Comparison of ENCODE assay signal across 1 cellular context in genomic region chr3:170701696-170702678, GRCh38.
TF ChIP-seq lines count a peak whose summit lies in the region.

No MANE protein-coding gene starts in this region.

TF ChIP-seq in IMR-90, 13 proteins besides CTCF, POLR2A, EP300 and RAD21 (continued from another document):
- TF ChIP-seq ELK1 (IDR thresholded peaks at IDR 0.05; ENCODE audit: borderline replicate concordance, low read depth, low read length): no peak
- TF ChIP-seq MAFK (IDR thresholded peaks at IDR 0.05; ENCODE audit: low read depth, low read length): no peak
- TF ChIP-seq MXI1 (IDR thresholded peaks at IDR 0.05; ENCODE audit: borderline replicate concordance, low read depth, low read length): no peak
- TF ChIP-seq CHD1 (IDR thresholded peaks at IDR 0.05; ENCODE audit: low read depth, low read length): no peak
- TF ChIP-seq USF2 (IDR thresholded peaks at IDR 0.05; ENCODE audit: low read depth, low read length): no peak
- no peak for TF ChIP-seq MAZ (IDR thresholded peaks at IDR 0.05; ENCODE audit: borderline replicate concordance, low read depth, low read length)
- TF ChIP-seq NFE2L2 (IDR thresholded peaks at IDR 0.05; ENCODE audit: low read depth, low read length): no peak
